7 cellular contexts compared by ENCODE assay signal in genomic region chr11:64856382-64857227, GRCh38. TPM values are rescaled to one million over a fixed set of nuclear protein-coding genes. Genes with fewer than 3 reads are reported as not detected.
A peak's percentile ranks its signal among the peaks of the same experiment; 100 is the strongest.
DNase-seq lines count a peak whose midpoint lies in the region; ATAC-seq and TF ChIP-seq lines count a peak whose summit lies in the region.

No MANE protein-coding gene starts in this region.

- H3K27me3 ChIP-seq in uterus, result no peaks in the 10 kb centered on the region

- H3K4me1 ChIP-seq in mucosa of descending colon (ENCODE audit: low read depth) (peaks cover 45% of the 10 kb centered on the region), uterus (peaks cover 11 to 20% of the 10 kb centered on the region in 2 donors)

- intact Hi-C loops in mucosa of descending colon (cut with DNase I, micrococcal nuclease), result no loop called here
- intact Hi-C loops in uterus (cut with DNase I; ENCODE audit: low total_unique reads), result no loop called here

- no peaks in the 10 kb centered on the region for H3K9me3 ChIP-seq in mucosa of descending colon
- H3K9me3 ChIP-seq in uterus, result no peaks in the 10 kb centered on the region

- TF ChIP-seq CTCF in mucosa of descending colon (IDR thresholded peaks at IDR 0.05), result no peak
- TF ChIP-seq CTCF in uterus (IDR thresholded peaks at IDR 0.05), result no peak

- DNase-seq in HPDE6-E6E7 (ENCODE audit: extremely low spot score) (peak; percentile 95), dermis blood vessel endothelial cell (peak; percentile 89), mucosa of descending colon (peak; percentile 40 to 80 (median 53)), uterus (peak; percentile 53 to 63)

- no peak for TF ChIP-seq POLR2A in uterus (IDR thresholded peaks at IDR 0.05)

- H3K36me3 Mint-ChIP-seq in T-helper 1 cell treated with Interleukin-12 subunit alpha and Interleukin-12 subunit beta and Interleukin-4 antibody, amounts not matched to agents 30 μg/mL and 1 μg/mL, for 36 hours (ENCODE audit: low read depth), result peaks cover 37% of the 10 kb centered on the region

- H3K9me3 Mint-ChIP-seq in T-helper 1 cell treated with Interleukin-12 subunit alpha and Interleukin-12 subunit beta and Interleukin-4 antibody, amounts not matched to agents 30 μg/mL and 1 μg/mL, for 36 hours, result no peaks in the 10 kb centered on the region

- peak; percentile 61 for ATAC-seq in mucosa of descending colon
- ATAC-seq in GM18517 (IDR thresholded peaks at IDR 0.05; ENCODE audit: unreplicated experiment), result no peak
- no peak for ATAC-seq in GM21576 (IDR thresholded peaks at IDR 0.05; ENCODE audit: unreplicated experiment)

- H3K27me3 Mint-ChIP-seq in T-helper 1 cell treated with Interleukin-12 subunit alpha and Interleukin-12 subunit beta and Interleukin-4 antibody, amounts not matched to agents 30 μg/mL and 1 μg/mL, for 36 hours (ENCODE audit: low read depth), result no peaks in the 10 kb centered on the region

- peak overlapping the region; percentile 37 for H3K4me3 Mint-ChIP-seq in T-helper 1 cell treated with Interleukin-12 subunit alpha and Interleukin-12 subunit beta and Interleukin-4 antibody, amounts not matched to agents 30 μg/mL and 1 μg/mL, for 36 hours

- peaks cover 77% of the 10 kb centered on the region for H3K4me1 Mint-ChIP-seq in T-helper 1 cell treated with Interleukin-12 subunit alpha and Interleukin-12 subunit beta and Interleukin-4 antibody, amounts not matched to agents 30 μg/mL and 1 μg/mL, for 36 hours (ENCODE audit: low read depth)

- peak overlapping the region; percentile 74 to 76 for H3K27ac ChIP-seq in uterus

- H3K4me3 ChIP-seq in mucosa of descending colon, result no peak overlapping the region
- H3K4me3 ChIP-seq in uterus, result no peak overlapping the region

- H3K27ac Mint-ChIP-seq in T-helper 1 cell treated with Interleukin-12 subunit alpha and Interleukin-12 subunit beta and Interleukin-4 antibody, amounts not matched to agents 30 μg/mL and 1 μg/mL, for 36 hours, result peak overlapping the region; percentile 74

- H3K36me3 ChIP-seq in mucosa of descending colon (ENCODE audit: low read depth) (no peaks in the 10 kb centered on the region), uterus (no peaks in the 10 kb centered on the region)

RNA-seq across cellular contexts. Expression of gene CDC42BPG, which starts 12.2 kb away (rescaled TPM):
- total RNA-seq in dermis blood vessel endothelial cell, result 0.34 and 0.37 TPM in 2 replicates
- 10 to 100 TPM; 24.3 to 73.1 (median 32.3) TPM for total RNA-seq in mucosa of descending colon
- total RNA-seq in uterus, result 1 to 10 TPM in 1 of 4 donors, under 1 TPM in 3; under 0.01 to 2.7 (median 0.30) TPM

RNA-seq across cellular contexts. Expression of gene EHD1, which starts 21.8 kb away (rescaled TPM):
- 75.9 and 125 TPM in 2 replicates for total RNA-seq in dermis blood vessel endothelial cell
- 10 to 100 TPM; 58.3 to 85.9 (median 81.5) TPM for total RNA-seq in mucosa of descending colon
- 10 to 100 TPM in 3 of 4 donors, 1 to 10 TPM in 1; 3.5 to 78.7 (median 36.9) TPM for total RNA-seq in uterus

RNA-seq across cellular contexts. Expression of gene MEN1, which starts 46.3 kb away (rescaled TPM):
- total RNA-seq in dermis blood vessel endothelial cell (20.1 and 38.7 TPM in 2 replicates), mucosa of descending colon (10 to 100 TPM; 19.3 to 26.4 (median 21.9) TPM), uterus (10 to 100 TPM in 2 of 4 donors, 1 to 10 TPM in 2; 3.8 to 26.2 (median 14.9) TPM)

RNA-seq across cellular contexts. Expression of gene MAP4K2, which starts 53.6 kb away (rescaled TPM):
- total RNA-seq in dermis blood vessel endothelial cell (46.1 and 93.6 TPM in 2 replicates), mucosa of descending colon (10 to 100 TPM in 2 of 3 donors, 1 to 10 TPM in 1; 8.7 to 16.8 (median 14.1) TPM), uterus (10 to 100 TPM; 10.2 to 49.1 (median 24.4) TPM)

Comparison
In these comparisons a context has a peak if more than half of its experiments do, and no peak if none do; other contexts are left out.
1. RNA of gene CDC42BPG, which starts 12.2 kb away (total RNA-seq): 24.3 to 73.1 TPM in mucosa of descending colon; under 0.01 to 2.7 TPM in uterus and 0.34 to 0.37 TPM in dermis blood vessel endothelial cell; every median in the first group is over 4 times any median in the second.
2. Peak in every context shown above with its lines, with median percentiles within 50 percentile points of each other: DNase-seq.